In the genomic region with DNA sequence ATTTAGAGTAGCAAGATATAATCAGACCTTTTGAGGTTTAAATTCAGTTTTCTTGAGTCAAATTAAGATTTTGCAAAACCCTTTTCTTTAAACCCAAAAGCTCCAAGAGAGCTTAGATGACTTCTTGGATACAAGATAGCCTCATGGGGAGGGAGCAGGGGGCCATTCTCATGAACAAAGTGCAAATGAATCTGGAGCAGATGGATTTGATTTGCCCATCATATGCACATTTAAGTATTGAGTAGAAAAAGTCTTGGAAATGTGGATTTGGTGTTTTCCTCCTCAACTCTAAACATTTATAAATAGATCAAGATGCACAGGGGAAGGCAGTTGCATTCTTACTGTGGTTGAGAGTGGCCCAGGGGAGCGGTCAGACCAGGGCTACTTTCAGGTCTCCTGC, we compare ENCODE assay signal across 27 cellular contexts.
"Had no signal": no experiment of that assay in that cellular context is flagged by ENCODE, and none has a peak within 500 bp of the region (broad histone marks: within the 10 kb centered on the region; RNA-seq: fewer than 3 reads in every experiment).

No MANE protein-coding gene starts in this region.

- H3K36me3 ChIP-seq: ascending aorta, breast epithelium, cardiac muscle cell, colonic mucosa had no signal

- H3K4me1 ChIP-seq: ascending aorta, breast epithelium, colonic mucosa had no signal

- DNase-seq: activated CD4-positive, alpha-beta memory T cell treated with anti-CD3 and anti-CD28 coated beads for 36 hours; activated CD4-positive, alpha-beta T cell treated with anti-CD3 and anti-CD28 coated beads for 36 hours; activated CD4-positive, alpha-beta T cell treated with anti-CD3 and anti-CD28 coated beads, Interleukin-2, amount 10 ng/mL, durations not matched to agents 24 days and 14 days; activated CD4-positive, CD25-positive, alpha-beta regulatory T cell; activated CD4-positive, CD25-positive, alpha-beta regulatory T cell treated with anti-CD3 and anti-CD28 coated beads, Interleukin-2, amount 50 U/mL, for 72 hours; activated CD8-positive, alpha-beta memory T cell treated with anti-CD3 and anti-CD28 coated beads, Interleukin-2, amount 10 ng/mL, durations not matched to agents 7 days and 5 days; activated CD8-positive, alpha-beta memory T cell treated with anti-CD3 and anti-CD28 coated beads, Interleukin-2, amount 50 U/mL, for 4 hours; activated CD8-positive, alpha-beta T cell treated with anti-CD3 and anti-CD28 coated beads, Interleukin-2, amount 10 ng/mL, durations not matched to agents 7 days and 5 days; activated effector memory CD4-positive, alpha-beta T cell treated with anti-CD3 and anti-CD28 coated beads, Interleukin-2, amount 50 U/mL, for 16 hours; activated naive CD4-positive, alpha-beta T cell treated with anti-CD3 and anti-CD28 coated beads for 36 hours; activated naive CD8-positive, alpha-beta T cell treated with anti-CD3 and anti-CD28 coated beads for 36 hours; activated naive CD8-positive, alpha-beta T cell treated with anti-CD3 and anti-CD28 coated beads, Interleukin-2, amount 50 U/mL, for 24 hours; activated T-cell treated with anti-CD3 and anti-CD28 coated beads, Interleukin-2, amount 50 U/mL, for 1 hour; activated T-cell treated with anti-CD3 and anti-CD28 coated beads, Interleukin-2, amount 50 U/mL, for 48 hours; central memory CD4-positive, alpha-beta T cell; cerebellar nuclear complex; colonic mucosa; dorsolateral prefrontal cortex; effector memory CD4-positive, alpha-beta T cell; endodermal cell; foreskin fibroblast; head of caudate nucleus; T-helper 2 cell had no signal

- ATAC-seq: activated CD4-positive, alpha-beta T cell treated with anti-CD3 and anti-CD28 coated beads for 36 hours; activated CD8-positive, alpha-beta memory T cell treated with anti-CD3 and anti-CD28 coated beads, Interleukin-2, amount 10 ng/mL, durations not matched to agents 7 days and 5 days; activated CD8-positive, alpha-beta T cell treated with anti-CD3 and anti-CD28 coated beads, Interleukin-2, amount 10 ng/mL, durations not matched to agents 7 days and 5 days; activated naive CD8-positive, alpha-beta T cell treated with anti-CD3 and anti-CD28 coated beads, Interleukin-2, amount 50 U/mL, for 24 hours; esophagus mucosa had no signal

- H3K9me3 ChIP-seq: colonic mucosa had no signal

- H3K4me3 ChIP-seq: ascending aorta, breast epithelium, cardiac muscle cell, colonic mucosa, dorsolateral prefrontal cortex had no signal

- H3K27ac ChIP-seq: ascending aorta, breast epithelium, cardiac muscle cell, colonic mucosa, dorsolateral prefrontal cortex had no signal

- H3K27me3 ChIP-seq: ascending aorta, breast epithelium, cardiac muscle cell, colonic mucosa had no signal
